ENCODE assay signal across 1 cellular context in genomic region chr2:241355983-241356870, GRCh38.
TF ChIP-seq lines count a peak whose summit lies in the region.

Gene FARP2 (plus strand): TSS chr2:241356285. CDS start chr2:241373108, 16,823 bp downstream.

TF ChIP-seq in H1, 55 proteins besides CTCF, POLR2A, EP300 and RAD21:
- TF ChIP-seq EGR1 (IDR thresholded peaks at IDR 0.05; ENCODE audit: borderline replicate concordance, low read depth, low read length): peak; percentile 75
- no peak for TF ChIP-seq CREB1 (IDR thresholded peaks at IDR 0.05)
- no peak for TF ChIP-seq GTF2F1 (IDR thresholded peaks at IDR 0.05; ENCODE audit: borderline replicate concordance, low read depth, low read length)
- TF ChIP-seq BACH1 (IDR thresholded peaks at IDR 0.05; ENCODE audit: low read length): peak; percentile 33; the same call in 1 of the 2 replicates
- no peak for TF ChIP-seq NRF1 (IDR thresholded peaks at IDR 0.05; ENCODE audit: low read depth, low read length)
- no peak for TF ChIP-seq GABPA (IDR thresholded peaks at IDR 0.05; ENCODE audit: borderline replicate concordance, insufficient read depth, low read length)
- no peak for TF ChIP-seq SIRT6 (IDR thresholded peaks at IDR 0.05; ENCODE audit: low read length)
- TF ChIP-seq CBX5 (IDR thresholded peaks at IDR 0.05; ENCODE audit: low read depth, low read length): no peak
- TF ChIP-seq TAF1 (IDR thresholded peaks at IDR 0.05; ENCODE audit: low read depth, low read length): peak; percentile 98
- no peak for TF ChIP-seq BRCA1 (IDR thresholded peaks at IDR 0.05; ENCODE audit: low read depth, low read length)
- TF ChIP-seq KDM4A (IDR thresholded peaks at IDR 0.05; ENCODE audit: low read depth, low read length, severe bottlenecking): peak; percentile 60
- TF ChIP-seq SP1 (IDR thresholded peaks at IDR 0.05; ENCODE audit: low read depth, low read length): peak; percentile 57; the same call in 1 of the 2 replicates
- no peak for TF ChIP-seq CBX8 (IDR thresholded peaks at IDR 0.05; ENCODE audit: borderline replicate concordance, low read depth, low read length)
- TF ChIP-seq USF2 (IDR thresholded peaks at IDR 0.05; ENCODE audit: low read length): no peak
- no peak for TF ChIP-seq RXRA (IDR thresholded peaks at IDR 0.05; ENCODE audit: insufficient read depth, low read depth, low read length)
- TF ChIP-seq POLR2AphosphoS5 (IDR thresholded peaks at IDR 0.05; ENCODE audit: low read depth, low read length): peak; percentile 93
- peak; percentile 88; the same call in 1 of the 2 replicates for TF ChIP-seq TBP (IDR thresholded peaks at IDR 0.05; ENCODE audit: low read depth, low read length)
- TF ChIP-seq CHD2 (IDR thresholded peaks at IDR 0.05; ENCODE audit: low read length): no peak
- TF ChIP-seq BCL11A (IDR thresholded peaks at IDR 0.05; ENCODE audit: low read depth in 2 of 2, low read length in 2 of 2): no peak
- TF ChIP-seq CTBP2 (IDR thresholded peaks at IDR 0.05; ENCODE audit: borderline replicate concordance, insufficient read depth, insufficient read length, low read length): no peak
- no peak for TF ChIP-seq FOSL1 (IDR thresholded peaks at IDR 0.05; ENCODE audit: insufficient read depth, low read depth, low read length)
- TF ChIP-seq TAF7 (optimal IDR thresholded peaks at IDR 0.05; ENCODE audit: borderline replicate concordance, low read depth, low read length): peak; percentile 96
- TF ChIP-seq JUND (IDR thresholded peaks at IDR 0.05; ENCODE audit: low read length): no peak
- TF ChIP-seq ATF3 (IDR thresholded peaks at IDR 0.05; ENCODE audit: insufficient read depth, low read depth, low read length): no peak
- TF ChIP-seq RFX5 (IDR thresholded peaks at IDR 0.05; ENCODE audit: borderline replicate concordance, low read depth, low read length): no peak
- no peak for TF ChIP-seq YY1 (IDR thresholded peaks at IDR 0.05; ENCODE audit: low read depth, low read length)
- TF ChIP-seq SIN3A (conservative IDR thresholded peaks at IDR 0.05 in 1 of 2, IDR thresholded peaks at IDR 0.05 in 1 of 2; ENCODE audit: low read depth in 1 of 2, low read length in 2 of 2): peak; percentile 11 to 45; a peak in 1 of 4 replicates
- TF ChIP-seq PHF8 (conservative IDR thresholded peaks at IDR 0.05; ENCODE audit: low read depth, low read length): peak; percentile 86
- TF ChIP-seq JUN (IDR thresholded peaks at IDR 0.05; ENCODE audit: low read depth, low read length): no peak
- TF ChIP-seq, protein P1, sequence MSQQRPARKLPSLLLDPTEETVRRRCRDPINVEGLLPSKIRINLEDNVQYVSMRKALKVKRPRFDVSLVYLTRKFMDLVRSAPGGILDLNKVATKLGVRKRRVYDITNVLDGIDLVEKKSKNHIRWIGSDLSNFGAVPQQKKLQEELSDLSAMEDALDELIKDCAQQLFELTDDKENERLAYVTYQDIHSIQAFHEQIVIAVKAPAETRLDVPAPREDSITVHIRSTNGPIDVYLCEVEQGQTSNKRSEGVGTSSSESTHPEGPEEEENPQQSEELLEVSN (IDR thresholded peaks at IDR 0.05): no peak
- no peak; the same call in 1 of the 2 replicates for TF ChIP-seq RBBP5 (IDR thresholded peaks at IDR 0.05; ENCODE audit: borderline replicate concordance, low read depth, low read length)
